In genomic region chr10:99329891-99330674, GRCh38 we compare ENCODE assay signal across 8 cellular contexts. TPM values are rescaled to one million over a fixed set of nuclear protein-coding genes. Genes with fewer than 3 reads are reported as not detected.
DNase-seq lines count a peak whose midpoint lies in the region; ATAC-seq and TF ChIP-seq lines count a peak whose summit lies in the region.

No MANE protein-coding gene starts in this region.

- peak; percentile 29 for DNase-seq in activated CD4-positive, alpha-beta T cell treated with anti-CD3 and anti-CD28 coated beads for 48 hours
- DNase-seq in activated CD4-positive, alpha-beta T cell treated with anti-CD3 and anti-CD28 coated beads, Interleukin-2, amount 50 U/mL, for 4 hours, result no peak
- DNase-seq in activated CD8-positive, alpha-beta memory T cell treated with anti-CD3 and anti-CD28 coated beads, Interleukin-2, amount 50 U/mL, for 48 hours, result peak; percentile 55
- DNase-seq in Right ventricle myocardium superior, result peak; percentile 45
- peak in 1 of 2 donors; percentile 46 for DNase-seq in psoas muscle
- DNase-seq in central memory CD4-positive, alpha-beta T cell, result no peak

- intact Hi-C loops in Right ventricle myocardium superior (cut with DNase I), result no loop called here
- intact Hi-C loops in psoas muscle (cut with DNase I), result no loop called here

- H3K4me3 ChIP-seq in psoas muscle, result peak overlapping the region; percentile 64

- peaks cover 4% of the 10 kb centered on the region for H3K4me1 ChIP-seq in psoas muscle

- no peaks in the 10 kb centered on the region for H3K9me3 ChIP-seq in psoas muscle

- peak; percentile 30 for ATAC-seq in HG03045 (IDR thresholded peaks at IDR 0.05; ENCODE audit: unreplicated experiment)
- ATAC-seq in Right ventricle myocardium superior (ENCODE audit: poor library complexity), result peak; percentile 70
- ATAC-seq in psoas muscle, result peak in 2 of 4 donors; percentile 33 to 36
- no peak for ATAC-seq in GM19324 (IDR thresholded peaks at IDR 0.05; ENCODE audit: low FRiP score, unreplicated experiment)

- TF ChIP-seq CTCF in psoas muscle (IDR thresholded peaks at IDR 0.05), result no peak

- H3K36me3 ChIP-seq in psoas muscle (ENCODE audit: insufficient read depth in 1 of 2, low read depth in 1 of 2), result no peaks in the 10 kb centered on the region

- H3K27me3 ChIP-seq in psoas muscle (ENCODE audit: insufficient read depth in 3 of 3, low read length in 2 of 3), result peaks cover 0 to 80% (median 20%) of the 10 kb centered on the region in 3 donors

- 1 to 2% (median 2%) methylated on average over 64 to 84 of the region's 84 CpGs for WGBS in psoas muscle, 3 donors

- H3K27ac ChIP-seq in psoas muscle, result no peak overlapping the region

RNA-seq across cellular contexts. Expression of gene CNNM1, which starts 0.9 kb away (rescaled TPM):
- total RNA-seq in Right ventricle myocardium superior, result 0.13 TPM
- total RNA-seq in psoas muscle, result not detected
- under 1 TPM in 1 of 3 donors, not detected in 2; 0.01 TPM for polyA plus RNA-seq in psoas muscle

Comparison
In these comparisons a context has a peak if more than half of its experiments do, and no peak if none do; other contexts are left out.
1. DNase-seq: peak in activated CD4-positive, alpha-beta T cell treated with anti-CD3 and anti-CD28 coated beads for 48 hours (single experiment), activated CD8-positive, alpha-beta memory T cell treated with anti-CD3 and anti-CD28 coated beads, Interleukin-2, amount 50 U/mL, for 48 hours (single experiment) and Right ventricle myocardium superior (single experiment); none in activated CD4-positive, alpha-beta T cell treated with anti-CD3 and anti-CD28 coated beads, Interleukin-2, amount 50 U/mL, for 4 hours (0 of 2) and central memory CD4-positive, alpha-beta T cell (single experiment).